ENCODE assay signal across 8 cellular contexts in genomic region chr10:125146791-125147604, GRCh38. TPM values are rescaled to one million over a fixed set of nuclear protein-coding genes. Genes with fewer than 3 reads are reported as not detected.
DNase-seq lines count a peak whose midpoint lies in the region; ATAC-seq and TF ChIP-seq lines count a peak whose summit lies in the region.

No MANE protein-coding gene starts in this region.

- no peaks in the 10 kb centered on the region for H3K27me3 ChIP-seq in HL-60 (ENCODE audit: insufficient read depth, poor library complexity, severe bottlenecking)
- H3K27me3 ChIP-seq in colonic mucosa, result no peaks in the 10 kb centered on the region

- H3K9me3 ChIP-seq in colonic mucosa, result no peaks in the 10 kb centered on the region

- peaks cover 4 to 8% of the 10 kb centered on the region in 2 donors for H3K36me3 Mint-ChIP-seq in naive B cell

- H3K27me3 Mint-ChIP-seq in naive B cell, result peaks cover 66 to 87% (median 68%) of the 10 kb centered on the region in 3 donors

- H3K4me1 ChIP-seq in colonic mucosa, result peaks cover 49% of the 10 kb centered on the region

- H3K27ac ChIP-seq in HL-60 (replicated peaks), result peak overlapping the region; percentile 63
- peak overlapping the region; percentile 97 for H3K27ac ChIP-seq in colonic mucosa

- peaks cover 10 to 40% (median 38%) of the 10 kb centered on the region in 3 donors for H3K4me1 Mint-ChIP-seq in naive B cell

- ATAC-seq in naive B cell (ENCODE audit: low read depth in 2 of 2) (peak; percentile 60 to 68), GM19328 (IDR thresholded peaks at IDR 0.05; ENCODE audit: unreplicated experiment) (no peak)

- H3K9me3 Mint-ChIP-seq in naive B cell, result peaks cover 0 to 2% (median 0%) of the 10 kb centered on the region in 7 donors

- DNase-seq in AG08395 (ENCODE audit: low spot score), result peak; percentile 54
- peak in 1 of 2 experiments; percentile 35 for DNase-seq in HL-60 (ENCODE audit: low read depth in 1 of 2, low spot score in 1 of 2)
- peak; percentile 45 for DNase-seq in colonic mucosa
- peak; percentile 42 for DNase-seq in naive B cell
- DNase-seq in stimulated activated naive CD4-positive, alpha-beta T cell treated with Interleukin-2 at 50 U/mL for 16 hours (lab: John Stamatoyannopoulos, UW), result no peak
- no peak for DNase-seq in ureter (ENCODE audit: low spot score)
- DNase-seq in central memory CD4-positive, alpha-beta T cell, result no peak

- TF ChIP-seq CTCF in HL-60 (IDR thresholded peaks at IDR 0.05; ENCODE audit: insufficient read depth, low read length) (no peak), colonic mucosa (IDR thresholded peaks at IDR 0.05) (no peak)

- H3K4me3 ChIP-seq in HL-60 (replicated peaks; ENCODE audit: insufficient read depth, low read length), result no peak overlapping the region
- H3K4me3 ChIP-seq in colonic mucosa, result no peak overlapping the region

- peak overlapping the region in 4 of 8 donors; percentile 11 to 65 (median 39) for H3K4me3 Mint-ChIP-seq in naive B cell

- no peaks in the 10 kb centered on the region for H3K36me3 ChIP-seq in colonic mucosa

- intact Hi-C loops in colonic mucosa (cut with DNase I), result no loop called here

- peak overlapping the region; percentile 35 to 58 for H3K9ac ChIP-seq in colonic mucosa (ENCODE audit: low read depth in 2 of 2, low read length in 2 of 2)

- peak overlapping the region in 3 of 6 donors; percentile 14 to 82 (median 43) for H3K27ac Mint-ChIP-seq in naive B cell

RNA-seq across cellular contexts. Expression of gene CTBP2, which starts 13.4 kb away (rescaled TPM):
- total RNA-seq in colonic mucosa, result 100 to 1,000 TPM; 106 to 172 TPM
- 1 to 10 TPM in 1 of 6 donors, under 1 TPM in 4, not detected in 1; 0.11 to 2.1 (median 0.40) TPM for polyA plus RNA-seq in naive B cell (ENCODE audit: low read depth in 6 of 6)
- total RNA-seq in ureter, result 94.5 TPM

Comparison
In these comparisons a context has a peak if more than half of its experiments do, and no peak if none do; other contexts are left out.
1. DNase-seq: peak in AG08395 (single experiment), colonic mucosa (single experiment) and naive B cell (single experiment); none in stimulated activated naive CD4-positive, alpha-beta T cell treated with Interleukin-2 at 50 U/mL for 16 hours (single experiment), ureter (single experiment) and central memory CD4-positive, alpha-beta T cell (single experiment).